In genomic region chr7:7769712-7770111, GRCh38 we compare ENCODE assay signal across 14 cellular contexts. TPM values are rescaled to one million over a fixed set of nuclear protein-coding genes. Genes with fewer than 3 reads are reported as not detected.
A peak's percentile ranks its signal among the peaks of the same experiment; 100 is the strongest.
DNase-seq lines count a peak whose midpoint lies in the region; ATAC-seq, FAIRE-seq and TF ChIP-seq lines count a peak whose summit lies in the region.
"Had no signal": no experiment of that assay in that cellular context is flagged by ENCODE, and none has a peak within 500 bp of the region (broad histone marks: within the 10 kb centered on the region; RNA-seq: fewer than 3 reads in every experiment).

No MANE protein-coding gene starts in this region.

- TF ChIP-seq CTCF in GM23338 (conservative IDR thresholded peaks at IDR 0.05; ENCODE audit: low read depth in 2 of 2): no peak

- H3K4me1 Mint-ChIP-seq in activated naive CD8-positive, alpha-beta T cell (ENCODE audit: low read depth): peaks cover 35% of the 10 kb centered on the region
- peaks cover 35% of the 10 kb centered on the region for H3K4me1 Mint-ChIP-seq in activated naive CD8-positive, alpha-beta T cell treated with anti-CD3 and anti-CD28 coated beads, Interleukin-2, amount 50 U/mL, for 24 hours
- H3K4me1 Mint-ChIP-seq in stimulated activated effector memory CD8-positive, alpha-beta T cell treated with anti-CD3 and anti-CD28 coated beads, Interleukin-12 subunit alpha, Interleukin-12 subunit beta, amount 100 ng/mL, for 72 hours: peaks cover 26% of the 10 kb centered on the region
- peaks cover 26% of the 10 kb centered on the region for H3K4me1 Mint-ChIP-seq in GM23338

- peaks cover 23% of the 10 kb centered on the region for H3K4me1 ChIP-seq in GM23338 (ENCODE audit: insufficient read depth)

- H3K36me3 ChIP-seq in GM23338 (ENCODE audit: insufficient read depth): no peaks in the 10 kb centered on the region
- H3K36me3 ChIP-seq: BLaER1 treated with 17β-estradiol and CSF1 and Interleukin-3, amounts not matched to agents 10 nM and 100 nM had no signal

- FAIRE-seq in urothelium cell line (lab: Jason Lieb, UNC): peak; percentile 91

- no peaks in the 10 kb centered on the region for H3F3A ChIP-seq in GM23338 (replicated peaks; ENCODE audit: low read depth)

- no peaks in the 10 kb centered on the region for H3K79me2 ChIP-seq in GM23338 (replicated peaks; ENCODE audit: insufficient read depth)

- peaks cover 2% of the 10 kb centered on the region for H3K36me3 Mint-ChIP-seq in activated naive CD8-positive, alpha-beta T cell
- no peaks in the 10 kb centered on the region for H3K36me3 Mint-ChIP-seq in activated naive CD8-positive, alpha-beta T cell treated with anti-CD3 and anti-CD28 coated beads, Interleukin-2, amount 50 U/mL, for 24 hours (ENCODE audit: low read depth)
- no peaks in the 10 kb centered on the region for H3K36me3 Mint-ChIP-seq in stimulated activated effector memory CD8-positive, alpha-beta T cell treated with anti-CD3 and anti-CD28 coated beads, Interleukin-12 subunit alpha, Interleukin-12 subunit beta, amount 100 ng/mL, for 72 hours
- no peaks in the 10 kb centered on the region for H3K36me3 Mint-ChIP-seq in GM23338 (ENCODE audit: low read depth)

- no peak overlapping the region for H3K4me3 Mint-ChIP-seq in activated naive CD8-positive, alpha-beta T cell
- no peak overlapping the region for H3K4me3 Mint-ChIP-seq in activated naive CD8-positive, alpha-beta T cell treated with anti-CD3 and anti-CD28 coated beads, Interleukin-2, amount 50 U/mL, for 24 hours
- no peak overlapping the region for H3K4me3 Mint-ChIP-seq in stimulated activated effector memory CD8-positive, alpha-beta T cell treated with anti-CD3 and anti-CD28 coated beads, Interleukin-12 subunit alpha, Interleukin-12 subunit beta, amount 100 ng/mL, for 72 hours
- no peak overlapping the region for H3K4me3 Mint-ChIP-seq in GM23338
- H3K4me3 Mint-ChIP-seq: H9 had no signal

- no peak for ATAC-seq in activated naive CD8-positive, alpha-beta T cell treated with anti-CD3 and anti-CD28 coated beads, Interleukin-2, amount 50 U/mL, for 24 hours
- ATAC-seq in stimulated activated effector memory CD8-positive, alpha-beta T cell treated with anti-CD3 and anti-CD28 coated beads, Interleukin-12 subunit alpha, Interleukin-12 subunit beta, amount 100 ng/mL, for 72 hours: no peak
- no peak for ATAC-seq in GM23338
- ATAC-seq in GM19351 (IDR thresholded peaks at IDR 0.05; ENCODE audit: unreplicated experiment): no peak

- H3K27ac ChIP-seq in GM23338 (ENCODE audit: low read depth): no peak overlapping the region
- H3K27ac ChIP-seq: 22Rv1; BLaER1 treated with 17β-estradiol and CSF1 and Interleukin-3, amounts not matched to agents 10 nM and 100 nM; GM23248 had no signal

- H3K27me3 Mint-ChIP-seq in activated naive CD8-positive, alpha-beta T cell: no peaks in the 10 kb centered on the region
- no peaks in the 10 kb centered on the region for H3K27me3 Mint-ChIP-seq in activated naive CD8-positive, alpha-beta T cell treated with anti-CD3 and anti-CD28 coated beads, Interleukin-2, amount 50 U/mL, for 24 hours
- H3K27me3 Mint-ChIP-seq in GM23338 (ENCODE audit: insufficient read depth, low read depth, poor library complexity): peaks cover 1% of the 10 kb centered on the region
- H3K27me3 Mint-ChIP-seq: CD4-positive, CD25-positive, alpha-beta regulatory T cell had no signal

- no peaks in the 10 kb centered on the region for H3K27me3 ChIP-seq in GM23338 (ENCODE audit: insufficient read depth)
- H3K27me3 ChIP-seq: BLaER1 treated with 17β-estradiol and CSF1 and Interleukin-3, amounts not matched to agents 10 nM and 100 nM had no signal

- H4K20me1 ChIP-seq in GM23338 (replicated peaks; ENCODE audit: insufficient read depth): no peaks in the 10 kb centered on the region
- H4K20me1 ChIP-seq: BLaER1 treated with 17β-estradiol and CSF1 and Interleukin-3, amounts not matched to agents 10 nM and 100 nM had no signal

- H3K4me2 ChIP-seq in GM23338: no peak overlapping the region
- H3K4me2 ChIP-seq: BLaER1 treated with 17β-estradiol and CSF1 and Interleukin-3, amounts not matched to agents 10 nM and 100 nM had no signal

- peak overlapping the region; percentile 16 for H3K27ac Mint-ChIP-seq in activated naive CD8-positive, alpha-beta T cell
- no peak overlapping the region for H3K27ac Mint-ChIP-seq in activated naive CD8-positive, alpha-beta T cell treated with anti-CD3 and anti-CD28 coated beads, Interleukin-2, amount 50 U/mL, for 24 hours
- H3K27ac Mint-ChIP-seq in stimulated activated effector memory CD8-positive, alpha-beta T cell treated with anti-CD3 and anti-CD28 coated beads, Interleukin-12 subunit alpha, Interleukin-12 subunit beta, amount 100 ng/mL, for 72 hours: no peak overlapping the region
- H3K27ac Mint-ChIP-seq in GM23338: no peak overlapping the region

- no peak overlapping the region for H2AFZ ChIP-seq in GM23338
- H2AFZ ChIP-seq: GM23248 had no signal

- no peaks in the 10 kb centered on the region for H3K9me3 Mint-ChIP-seq in activated naive CD8-positive, alpha-beta T cell (ENCODE audit: low read depth)
- no peaks in the 10 kb centered on the region for H3K9me3 Mint-ChIP-seq in activated naive CD8-positive, alpha-beta T cell treated with anti-CD3 and anti-CD28 coated beads, Interleukin-2, amount 50 U/mL, for 24 hours
- H3K9me3 Mint-ChIP-seq in stimulated activated effector memory CD8-positive, alpha-beta T cell treated with anti-CD3 and anti-CD28 coated beads, Interleukin-12 subunit alpha, Interleukin-12 subunit beta, amount 100 ng/mL, for 72 hours: peaks cover under 1% of the 10 kb centered on the region
- no peaks in the 10 kb centered on the region for H3K9me3 Mint-ChIP-seq in GM23338
- H3K9me3 Mint-ChIP-seq: CD4-positive, CD25-positive, alpha-beta regulatory T cell; H9 had no signal

- peaks cover under 1% of the 10 kb centered on the region; the same call in 1 of the 2 replicates for H3K9me2 ChIP-seq in GM23338 (ENCODE audit: insufficient read depth)

- no peak for DNase-seq in activated naive CD8-positive, alpha-beta T cell treated with anti-CD3 and anti-CD28 coated beads, Interleukin-2, amount 50 U/mL, for 24 hours
- DNase-seq in NCI-H1436 treated with DMSO at 0.1 percent for 48 hours (lab: John Stamatoyannopoulos, UW) (peak; percentile 71), left kidney (ENCODE audit: low read depth, low spot score) (peak; percentile 63), urothelium cell line (ENCODE audit: low spot score) (no peak), GM23338 (ENCODE audit: low spot score) (no peak)
- DNase-seq in stimulated activated effector memory CD8-positive, alpha-beta T cell treated with anti-CD3 and anti-CD28 coated beads, Interleukin-12 subunit alpha, Interleukin-12 subunit beta, amount 100 ng/mL, for 72 hours (ENCODE audit: low spot score in 2 of 2): no peak
- DNase-seq: CD4-positive, CD25-positive, alpha-beta regulatory T cell; DMS53; GM23248; H9 had no signal

- no peak overlapping the region for H3K4me3 ChIP-seq in GM23338
- H3K4me3 ChIP-seq: BLaER1 treated with 17β-estradiol and CSF1 and Interleukin-3, amounts not matched to agents 10 nM and 100 nM; GM23248 had no signal

TF ChIP-seq in GM23338, 12 proteins besides CTCF, POLR2A, EP300 and RAD21:
- no peak for TF ChIP-seq CREB1 (CRISPR knock-in tag; IDR thresholded peaks at IDR 0.05; ENCODE audit: low read depth)

RNA-seq across cellular contexts. Expression of gene RPA3, which starts 51.3 kb away (rescaled TPM):
- total RNA-seq in GM23338 (2014; rRNA removed; shearing (Covaris generic)): 57.4 and 74.9 TPM in 2 replicates
- 284 and 287 TPM in 2 replicates for polyA plus RNA-seq in GM23338 (2016; fragmentation: Nextera tagmentation; extraction: Ambion mirVana)

Comparison
In these comparisons a context has a peak if more than half of its experiments do, and no peak if none do; other contexts are left out.
1. DNase-seq: peak in NCI-H1436 treated with DMSO at 0.1 percent for 48 hours (single experiment) and left kidney (single experiment); none in activated naive CD8-positive, alpha-beta T cell treated with anti-CD3 and anti-CD28 coated beads, Interleukin-2, amount 50 U/mL, for 24 hours (single experiment), urothelium cell line (single experiment), stimulated activated effector memory CD8-positive, alpha-beta T cell treated with anti-CD3 and anti-CD28 coated beads, Interleukin-12 subunit alpha, Interleukin-12 subunit beta, amount 100 ng/mL, for 72 hours (0 of 2) and GM23338 (single experiment).